1 cellular context compared by ENCODE assay signal in genomic region chr6:121826156-121826810, GRCh38.
TF ChIP-seq lines count a peak whose summit lies in the region.

No MANE protein-coding gene starts in this region.

TF ChIP-seq in HCT116, 20 proteins besides CTCF, POLR2A, EP300 and RAD21 (continued from another document):
- TF ChIP-seq, protein P1, sequence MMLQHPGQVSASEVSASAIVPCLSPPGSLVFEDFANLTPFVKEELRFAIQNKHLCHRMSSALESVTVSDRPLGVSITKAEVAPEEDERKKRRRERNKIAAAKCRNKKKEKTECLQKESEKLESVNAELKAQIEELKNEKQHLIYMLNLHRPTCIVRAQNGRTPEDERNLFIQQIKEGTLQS (IDR thresholded peaks at IDR 0.05) = peak; percentile 18; the same call in 1 of the 2 replicates
- no peak for TF ChIP-seq EZH2 (IDR thresholded peaks at IDR 0.05)
- no peak for TF ChIP-seq TCF7L2 (IDR thresholded peaks at IDR 0.05; ENCODE audit: borderline replicate concordance, extremely low read depth, insufficient read depth, insufficient read length)
- no peak for TF ChIP-seq EZH2phosphoT487 (IDR thresholded peaks at IDR 0.05; ENCODE audit: borderline replicate concordance)
